8 cellular contexts compared by ENCODE assay signal in the genomic region with DNA sequence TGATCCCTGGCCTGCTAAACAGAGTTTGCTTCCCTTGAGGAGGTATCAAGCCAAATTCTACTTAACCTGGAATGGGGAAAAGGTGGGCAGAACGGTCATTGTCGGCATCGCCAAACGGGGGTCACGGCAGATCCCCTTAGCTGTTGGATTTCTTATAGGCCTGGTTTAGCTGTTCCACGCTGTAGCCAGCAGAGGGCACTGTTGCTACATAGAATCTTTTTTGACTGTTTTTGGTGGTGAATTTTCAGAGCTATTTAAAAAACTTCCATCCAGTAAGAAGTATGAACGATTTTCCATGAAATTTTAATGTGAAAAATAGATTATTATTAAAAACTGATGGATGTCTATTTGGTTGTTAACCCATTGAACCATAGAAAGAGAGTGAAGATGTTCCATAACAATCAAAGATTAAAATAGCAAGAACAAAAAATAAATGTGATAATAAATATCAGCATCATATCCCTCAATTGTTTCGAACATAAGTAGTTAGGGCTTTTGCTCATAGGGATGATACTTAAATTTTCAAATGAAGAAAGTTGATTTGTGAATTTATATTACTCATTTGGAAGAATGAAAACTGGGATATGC. TPM values are rescaled to one million over a fixed set of nuclear protein-coding genes. Genes with fewer than 3 reads are reported as not detected.
DNase-seq lines count a peak whose midpoint lies in the region; ATAC-seq and TF ChIP-seq lines count a peak whose summit lies in the region.

No MANE protein-coding gene starts in this region.

- TF ChIP-seq CTCF in IMR-90 (conservative IDR thresholded peaks at IDR 0.05; ENCODE audit: low read depth, low read length) (peak; percentile 86), testis (IDR thresholded peaks at IDR 0.05) (peak; percentile 9 to 68 (median 41))

- H3K23ac ChIP-seq in IMR-90 (ENCODE audit: low read depth, low read length), result no peak overlapping the region

- dilution Hi-C loops in IMR-90 (cut with HindIII; ENCODE audit: low sequenced_read_pairs, unreplicated experiment), result no loop called here

- H3K79me1 ChIP-seq in IMR-90 (ENCODE audit: low read depth in 1 of 2, low read length in 2 of 2), result peaks cover 0 to 9% of the 10 kb centered on the region in 2 experiments; a peak in 1 of 4 replicates

- no peak overlapping the region for H3K18ac ChIP-seq in IMR-90 (ENCODE audit: low read depth, low read length)

- no peak overlapping the region for H4K91ac ChIP-seq in IMR-90 (ENCODE audit: insufficient read depth, low read depth, low read length)

- H3K14ac ChIP-seq in IMR-90 (replicated peaks; ENCODE audit: low read depth, low read length), result peak overlapping the region; percentile 81; the same call in 1 of the 2 replicates

- no peak overlapping the region for H2AK5ac ChIP-seq in IMR-90 (ENCODE audit: low read depth, low read length)

- no peak overlapping the region; the same call in 1 of the 2 replicates for H4K5ac ChIP-seq in IMR-90 (ENCODE audit: low read depth, low read length)

- no peak overlapping the region for H3K56ac ChIP-seq in IMR-90 (ENCODE audit: extremely low read depth, insufficient read depth, low read length)

- peak overlapping the region; percentile 84 for H2AFZ ChIP-seq in IMR-90 (replicated peaks; ENCODE audit: low read length, poor library complexity)

- H2BK20ac ChIP-seq in IMR-90 (ENCODE audit: low read depth, low read length), result no peak overlapping the region

- peak; percentile 70 for TF ChIP-seq RAD21 in IMR-90 (IDR thresholded peaks at IDR 0.05; ENCODE audit: low read length)

- H3K4me3 ChIP-seq in IMR-90 (ENCODE audit: insufficient read depth, low read depth, low read length), result peak overlapping the region; percentile 49
- H3K4me3 ChIP-seq in testis, result no peak overlapping the region

- DNase-seq in activated T-cell treated with anti-CD3 and anti-CD28 coated beads for 1 hour (ENCODE audit: low read depth), result peak; percentile 14
- DNase-seq in activated T-cell treated with anti-CD3 and anti-CD28 coated beads for 4 hours, result no peak
- peak; percentile 66 for DNase-seq in IMR-90
- DNase-seq in T-helper 9 cell, result peak; percentile 31
- peak; percentile 24 for DNase-seq in effector CD4-positive, alpha-beta T cell
- DNase-seq in medulla oblongata (ENCODE audit: extremely low spot score), result peak; percentile 79
- peak; percentile 51 for DNase-seq in testis
- no peak for DNase-seq in 8988T

- intact Hi-C loops in IMR-90 (cut with micrococcal nuclease), result no loop called here
- intact Hi-C loops in testis (cut with DNase I; ENCODE audit: low total_unique reads), result no loop called here

- no peak overlapping the region; a peak in 1 of 4 replicates for H4K8ac ChIP-seq in IMR-90 (ENCODE audit: low read depth in 2 of 2, low read length in 2 of 2)

- POLR2A ChIA-PET in IMR-90 (lab: Charles Lee; ENCODE audit: unreplicated experiment), result no interaction called here

- TF ChIP-seq POLR2A in IMR-90 (IDR thresholded peaks at IDR 0.05; ENCODE audit: low read depth, low read length) (no peak), testis (IDR thresholded peaks at IDR 0.05) (no peak)

- no peaks in the 10 kb centered on the region for H3K4me1 ChIP-seq in IMR-90 (ENCODE audit: control insufficient read depth, insufficient read depth, low read length)
- no peaks in the 10 kb centered on the region for H3K4me1 ChIP-seq in testis

- peak overlapping the region; percentile 77 for H3K4me2 ChIP-seq in IMR-90 (ENCODE audit: low read depth, low read length)

- in situ Hi-C loops in IMR-90 (cut with MboI; ENCODE audit: low sequenced_read_pairs), result no loop called here

- H3K36me3 ChIP-seq in IMR-90 (ENCODE audit: control insufficient read depth, insufficient read depth, low read length) (no peaks in the 10 kb centered on the region), testis (ENCODE audit: low read depth, missing control alignments) (no peaks in the 10 kb centered on the region)

- peak overlapping the region; percentile 81 for H3K9ac ChIP-seq in IMR-90 (ENCODE audit: low read depth, low read length)

- no peak overlapping the region for H2BK5ac ChIP-seq in IMR-90 (ENCODE audit: low read depth, low read length, poor library complexity, severe bottlenecking)

- H3K27me3 ChIP-seq in IMR-90 (ENCODE audit: control insufficient read depth, insufficient read depth, low read length), result no peaks in the 10 kb centered on the region
- no peaks in the 10 kb centered on the region for H3K27me3 ChIP-seq in testis

- H2AK9ac ChIP-seq in IMR-90 (replicated peaks; ENCODE audit: low read depth, low read length, poor library complexity), result no peak overlapping the region

- WGBS in IMR-90 (ENCODE audit: extremely low coverage in 2 of 2, insufficient read length in 1 of 2), 2 experiments, result no CpG with 5 or more reads among the region's 8 CpGs
- WGBS in testis, 2 donors, result 11 to 12% methylated on average over 7 to 8 of the region's 8 CpGs

- no peaks in the 10 kb centered on the region for H3K9me1 ChIP-seq in IMR-90 (ENCODE audit: insufficient read depth, low read length)

- H3K4ac ChIP-seq in IMR-90 (ENCODE audit: low read depth, low read length), result peak overlapping the region; percentile 64; the same call in 1 of the 2 replicates

- peak overlapping the region; percentile 61; the same call in 1 of the 2 replicates for H2BK120ac ChIP-seq in IMR-90 (ENCODE audit: low read depth, low read length)

- BruUV-seq in IMR-90 (replicated peaks; lab: Mats Ljungman, UMichigan), result no TSS peak

- no peak overlapping the region for H2BK15ac ChIP-seq in IMR-90 (ENCODE audit: low read depth, low read length)

- peak; percentile 33; the same call in 1 of the 2 replicates for ATAC-seq in IMR-90 (ENCODE audit: low read depth)

- CTCF ChIA-PET in IMR-90 (lab: Yijun Ruan, JAX), result interaction anchor here (0.6 to 1.5 kb wide), 7 partner anchors 9 to 251 kb away, joined by 3 to 5 read pairs (median 4); no protein-coding TSS in a partner anchor

- H3K27ac ChIP-seq in IMR-90 (ENCODE audit: insufficient read depth, low read length) (peak overlapping the region; percentile 24; the same call in 1 of the 2 replicates), testis (no peak overlapping the region)

- H4K20me1 ChIP-seq in IMR-90 (ENCODE audit: insufficient read depth, low read length), result peaks cover 8% of the 10 kb centered on the region; the same call in 1 of the 2 replicates

- no peaks in the 10 kb centered on the region for H3K9me3 ChIP-seq in IMR-90 (ENCODE audit: control insufficient read depth, insufficient read depth, low read length)
- H3K9me3 ChIP-seq in testis, result no peaks in the 10 kb centered on the region

TF ChIP-seq in IMR-90, 13 proteins besides CTCF, POLR2A, EP300 and RAD21:
- TF ChIP-seq SMC3 (IDR thresholded peaks at IDR 0.05; ENCODE audit: low read depth, low read length) (peak; percentile 36; the same call in 1 of the 2 replicates), RFX5 (IDR thresholded peaks at IDR 0.05; ENCODE audit: low read depth, low read length) (no peak), MAFK (IDR thresholded peaks at IDR 0.05; ENCODE audit: low read depth, low read length) (no peak), NFE2L2 (IDR thresholded peaks at IDR 0.05; ENCODE audit: low read depth, low read length) (no peak)
- TF ChIP-seq, protein P1, sequence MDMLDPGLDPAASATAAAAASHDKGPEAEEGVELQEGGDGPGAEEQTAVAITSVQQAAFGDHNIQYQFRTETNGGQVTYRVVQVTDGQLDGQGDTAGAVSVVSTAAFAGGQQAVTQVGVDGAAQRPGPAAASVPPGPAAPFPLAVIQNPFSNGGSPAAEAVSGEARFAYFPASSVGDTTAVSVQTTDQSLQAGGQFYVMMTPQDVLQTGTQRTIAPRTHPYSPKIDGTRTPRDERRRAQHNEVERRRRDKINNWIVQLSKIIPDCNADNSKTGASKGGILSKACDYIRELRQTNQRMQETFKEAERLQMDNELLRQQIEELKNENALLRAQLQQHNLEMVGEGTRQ (IDR thresholded peaks at IDR 0.05; ENCODE audit: low read depth, low read length), result no peak
- TF ChIP-seq, protein P2, sequence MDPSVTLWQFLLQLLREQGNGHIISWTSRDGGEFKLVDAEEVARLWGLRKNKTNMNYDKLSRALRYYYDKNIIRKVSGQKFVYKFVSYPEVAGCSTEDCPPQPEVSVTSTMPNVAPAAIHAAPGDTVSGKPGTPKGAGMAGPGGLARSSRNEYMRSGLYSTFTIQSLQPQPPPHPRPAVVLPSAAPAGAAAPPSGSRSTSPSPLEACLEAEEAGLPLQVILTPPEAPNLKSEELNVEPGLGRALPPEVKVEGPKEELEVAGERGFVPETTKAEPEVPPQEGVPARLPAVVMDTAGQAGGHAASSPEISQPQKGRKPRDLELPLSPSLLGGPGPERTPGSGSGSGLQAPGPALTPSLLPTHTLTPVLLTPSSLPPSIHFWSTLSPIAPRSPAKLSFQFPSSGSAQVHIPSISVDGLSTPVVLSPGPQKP (IDR thresholded peaks at IDR 0.05; ENCODE audit: borderline replicate concordance, low read depth, low read length), result no peak

RNA-seq across cellular contexts. Expression of a gene that starts 56.6 kb away (rescaled TPM):
- total RNA-seq in IMR-90 (2012; rRNA removed) (6.4 and 7.2 TPM in 2 replicates), testis (10 to 100 TPM in 1 of 2 donors, 1 to 10 TPM in 1; 9.7 to 10.2 TPM)
- polyA plus RNA-seq in IMR-90 (2012; rRNA removed) (21.9 and 25.0 TPM in 2 replicates), testis (ENCODE audit: insufficient read depth, low read depth, low replicate concordance) (0.87 TPM)
- 8.1 and 9.9 TPM in 2 replicates for polyA plus RNA-seq in IMR-90 (2012; cell fraction: cytosol; rRNA removed)
- 4.3 and 24.0 TPM in 2 replicates for polyA plus RNA-seq in IMR-90 (2012; cell fraction: nucleus; rRNA removed; ENCODE audit: low replicate concordance)

Comparison
In these comparisons a context has a peak if more than half of its experiments do, and no peak if none do; other contexts are left out.
1. DNase-seq: peak in activated T-cell treated with anti-CD3 and anti-CD28 coated beads for 1 hour (single experiment), IMR-90 (single experiment), T-helper 9 cell (single experiment), effector CD4-positive, alpha-beta T cell (single experiment), medulla oblongata (single experiment) and testis (single experiment); none in activated T-cell treated with anti-CD3 and anti-CD28 coated beads for 4 hours (single experiment) and 8988T (single experiment).